Comparison of ENCODE assay signal across 18 cellular contexts in genomic region chr20:25282796-25283195, GRCh38. TPM values are rescaled to one million over a fixed set of nuclear protein-coding genes. Genes with fewer than 3 reads are reported as not detected.
DNase-seq lines count a peak whose midpoint lies in the region; ATAC-seq and TF ChIP-seq lines count a peak whose summit lies in the region.
"Had no signal": no experiment of that assay in that cellular context is flagged by ENCODE, and none has a peak within 500 bp of the region (broad histone marks: within the 10 kb centered on the region; RNA-seq: fewer than 3 reads in every experiment).

No MANE protein-coding gene starts in this region.

- H3K4me3 ChIP-seq in lower lobe of right lung = no peak overlapping the region
- H3K4me3 ChIP-seq in aorta (ENCODE audit: low read length in 2 of 2) = no peak overlapping the region
- H3K4me3 ChIP-seq in coronary artery = no peak overlapping the region
- H3K4me3 ChIP-seq in SJCRH30 = no peak overlapping the region
- H3K4me3 ChIP-seq: HAP-1, tibial nerve had no signal

- intact Hi-C loops in lower lobe of right lung (cut with DNase I) = no loop called here
- intact Hi-C loops in aorta (cut with DNase I) = no loop called here

- no peaks in the 10 kb centered on the region for H3K4me1 ChIP-seq in lower lobe of right lung
- no peaks in the 10 kb centered on the region for H3K4me1 ChIP-seq in aorta (ENCODE audit: control insufficient read depth in 1 of 2, insufficient read depth in 2 of 2, low read length in 2 of 2)
- peaks cover 16% of the 10 kb centered on the region for H3K4me1 ChIP-seq in SJCRH30
- H3K4me1 ChIP-seq: HAP-1, tibial nerve had no signal

- no peak for DNase-seq in stimulated activated naive CD8-positive, alpha-beta T cell treated with anti-CD3 and anti-CD28 coated beads, Interleukin-15, amount 100 ng/mL, for 72 hours
- no peak for DNase-seq in activated CD8-positive, alpha-beta T cell treated with anti-CD3 and anti-CD28 coated beads, Interleukin-2, amount 10 ng/mL, durations not matched to agents 7 days and 5 days
- DNase-seq in lower lobe of right lung = peak; percentile 40
- DNase-seq in aorta = peak; percentile 42 to 57
- no peak for DNase-seq in LoVo (ENCODE audit: low spot score)
- DNase-seq in coronary artery (ENCODE audit: low spot score) = no peak
- DNase-seq in SJCRH30 = no peak
- DNase-seq: activated CD4-positive, CD25-positive, alpha-beta regulatory T cell treated with anti-CD3 and anti-CD28 coated beads, Interleukin-2, amount 50 U/mL, for 72 hours; EL; immature natural killer cell; IMR-90; NCI-H1417 treated with DMSO at 0.1 percent for 48 hours; NCI-H226; stimulated activated CD4-positive, alpha-beta T cell treated with anti-CD3 and anti-CD28 coated beads, Interleukin-1b, Interleukin-23, amount 100 ng/mL, for 48 hours had no signal

- no peak overlapping the region for H3K4me3 Mint-ChIP-seq in stimulated activated naive CD8-positive, alpha-beta T cell treated with anti-CD3 and anti-CD28 coated beads, Interleukin-15, Interleukin-2, amounts not matched to agents 100 ng/mL and 50 ng/mL, for 24 hours
- no peak overlapping the region for H3K4me3 Mint-ChIP-seq in stimulated activated naive CD8-positive, alpha-beta T cell treated with anti-CD3 and anti-CD28 coated beads, Interleukin-15, amount 100 ng/mL, for 72 hours
- no peak overlapping the region for H3K4me3 Mint-ChIP-seq in activated CD8-positive, alpha-beta T cell treated with anti-CD3 and anti-CD28 coated beads, Interleukin-2, amount 10 ng/mL, durations not matched to agents 7 days and 5 days
- H3K4me3 Mint-ChIP-seq: brain, immature natural killer cell had no signal

- H3K27me3 ChIP-seq in lower lobe of right lung (ENCODE audit: low read depth) (no peaks in the 10 kb centered on the region), aorta (ENCODE audit: control insufficient read depth in 1 of 2, insufficient read depth in 2 of 2, low read length in 1 of 2) (no peaks in the 10 kb centered on the region), SJCRH30 (no peaks in the 10 kb centered on the region)
- H3K27me3 ChIP-seq: tibial nerve had no signal

- H3K9me3 Mint-ChIP-seq in stimulated activated naive CD8-positive, alpha-beta T cell treated with anti-CD3 and anti-CD28 coated beads, Interleukin-15, Interleukin-2, amounts not matched to agents 100 ng/mL and 50 ng/mL, for 24 hours = no peaks in the 10 kb centered on the region
- H3K9me3 Mint-ChIP-seq in stimulated activated naive CD8-positive, alpha-beta T cell treated with anti-CD3 and anti-CD28 coated beads, Interleukin-15, amount 100 ng/mL, for 72 hours = no peaks in the 10 kb centered on the region
- no peaks in the 10 kb centered on the region for H3K9me3 Mint-ChIP-seq in activated CD8-positive, alpha-beta T cell treated with anti-CD3 and anti-CD28 coated beads, Interleukin-2, amount 10 ng/mL, durations not matched to agents 7 days and 5 days (ENCODE audit: insufficient read depth)
- H3K9me3 Mint-ChIP-seq: brain, immature natural killer cell had no signal

- peaks cover 29% of the 10 kb centered on the region for H3K36me3 Mint-ChIP-seq in stimulated activated naive CD8-positive, alpha-beta T cell treated with anti-CD3 and anti-CD28 coated beads, Interleukin-15, Interleukin-2, amounts not matched to agents 100 ng/mL and 50 ng/mL, for 24 hours (ENCODE audit: low read depth)
- H3K36me3 Mint-ChIP-seq in activated CD8-positive, alpha-beta T cell treated with anti-CD3 and anti-CD28 coated beads, Interleukin-2, amount 10 ng/mL, durations not matched to agents 7 days and 5 days (ENCODE audit: low read depth) = peaks cover 20% of the 10 kb centered on the region

- ATAC-seq in stimulated activated naive CD8-positive, alpha-beta T cell treated with anti-CD3 and anti-CD28 coated beads, Interleukin-15, amount 100 ng/mL, for 72 hours = no peak
- ATAC-seq in activated CD8-positive, alpha-beta T cell treated with anti-CD3 and anti-CD28 coated beads, Interleukin-2, amount 10 ng/mL, durations not matched to agents 7 days and 5 days = no peak
- ATAC-seq in lower lobe of right lung (no peak), aorta (ENCODE audit: low FRiP score) (no peak)

- H3K36me3 ChIP-seq in lower lobe of right lung (peaks cover 100% of the 10 kb centered on the region), aorta (ENCODE audit: control insufficient read depth in 1 of 2, insufficient read depth in 2 of 2, low read length in 1 of 2) (peaks cover 0 to 29% of the 10 kb centered on the region in 2 donors), SJCRH30 (peaks cover 58% of the 10 kb centered on the region)

- TF ChIP-seq CTCF in lower lobe of right lung (IDR thresholded peaks at IDR 0.05) (no peak), coronary artery (IDR thresholded peaks at IDR 0.05) (no peak)

- CTCF ChIA-PET in activated CD8-positive, alpha-beta T cell treated with anti-CD3 and anti-CD28 coated beads, Interleukin-2, amount 10 ng/mL, durations not matched to agents 7 days and 5 days (lab: Charles Lee) = no interaction called here

- H3K27me3 Mint-ChIP-seq in stimulated activated naive CD8-positive, alpha-beta T cell treated with anti-CD3 and anti-CD28 coated beads, Interleukin-15, Interleukin-2, amounts not matched to agents 100 ng/mL and 50 ng/mL, for 24 hours = no peaks in the 10 kb centered on the region
- H3K27me3 Mint-ChIP-seq in stimulated activated naive CD8-positive, alpha-beta T cell treated with anti-CD3 and anti-CD28 coated beads, Interleukin-15, amount 100 ng/mL, for 72 hours = no peaks in the 10 kb centered on the region
- H3K27me3 Mint-ChIP-seq in activated CD8-positive, alpha-beta T cell treated with anti-CD3 and anti-CD28 coated beads, Interleukin-2, amount 10 ng/mL, durations not matched to agents 7 days and 5 days (ENCODE audit: low read depth) = no peaks in the 10 kb centered on the region
- H3K27me3 Mint-ChIP-seq: brain had no signal

- H3K9me3 ChIP-seq in lower lobe of right lung (no peaks in the 10 kb centered on the region), aorta (ENCODE audit: control insufficient read depth, low read length) (no peaks in the 10 kb centered on the region), SJCRH30 (replicated peaks) (no peaks in the 10 kb centered on the region)
- H3K9me3 ChIP-seq: HAP-1, tibial nerve had no signal

- H3K27ac ChIP-seq in lower lobe of right lung (no peak overlapping the region), aorta (ENCODE audit: low read depth in 1 of 2, low read length in 2 of 2) (no peak overlapping the region), coronary artery (no peak overlapping the region), SJCRH30 (no peak overlapping the region)
- H3K27ac ChIP-seq: tibial nerve had no signal

- POLR2A ChIA-PET in activated CD8-positive, alpha-beta T cell treated with anti-CD3 and anti-CD28 coated beads, Interleukin-2, amount 10 ng/mL, durations not matched to agents 7 days and 5 days (lab: Charles Lee) = no interaction called here

- peak overlapping the region; percentile 63 for H3K27ac Mint-ChIP-seq in stimulated activated naive CD8-positive, alpha-beta T cell treated with anti-CD3 and anti-CD28 coated beads, Interleukin-15, Interleukin-2, amounts not matched to agents 100 ng/mL and 50 ng/mL, for 24 hours
- H3K27ac Mint-ChIP-seq in stimulated activated naive CD8-positive, alpha-beta T cell treated with anti-CD3 and anti-CD28 coated beads, Interleukin-15, amount 100 ng/mL, for 72 hours = peak overlapping the region in 1 of 2 donors; percentile 48
- peak overlapping the region; percentile 67 for H3K27ac Mint-ChIP-seq in activated CD8-positive, alpha-beta T cell treated with anti-CD3 and anti-CD28 coated beads, Interleukin-2, amount 10 ng/mL, durations not matched to agents 7 days and 5 days

- WGBS in aorta, 2 donors = 85 to 91% methylated on average over 11 of the region's 11 CpGs

- H3K4me1 Mint-ChIP-seq in stimulated activated naive CD8-positive, alpha-beta T cell treated with anti-CD3 and anti-CD28 coated beads, Interleukin-15, Interleukin-2, amounts not matched to agents 100 ng/mL and 50 ng/mL, for 24 hours (ENCODE audit: low read depth) = no peaks in the 10 kb centered on the region
- H3K4me1 Mint-ChIP-seq in stimulated activated naive CD8-positive, alpha-beta T cell treated with anti-CD3 and anti-CD28 coated beads, Interleukin-15, amount 100 ng/mL, for 72 hours = no peaks in the 10 kb centered on the region
- H3K4me1 Mint-ChIP-seq in activated CD8-positive, alpha-beta T cell treated with anti-CD3 and anti-CD28 coated beads, Interleukin-2, amount 10 ng/mL, durations not matched to agents 7 days and 5 days (ENCODE audit: low read depth) = peaks cover 9% of the 10 kb centered on the region
- H3K4me1 Mint-ChIP-seq: brain, immature natural killer cell had no signal

RNA-seq across cellular contexts. Expression of gene PYGB, which starts 34.9 kb away (rescaled TPM):
- 10 to 100 TPM; 33.9 TPM for total RNA-seq in activated CD8-positive, alpha-beta T cell treated with anti-CD3 and anti-CD28 coated beads, Interleukin-2, amount 10 ng/mL, durations not matched to agents 7 days and 5 days
- total RNA-seq in lower lobe of right lung (57.5 TPM), aorta (10 to 100 TPM; 92.8 to 95.2 TPM)
- polyA plus RNA-seq in aorta = 100 to 1,000 TPM in 1 of 2 donors, 10 to 100 TPM in 1; 37.9 to 143 TPM
- 39.1 and 42.3 TPM in 2 replicates for total RNA-seq in SJCRH30 (2014; rRNA removed; shearing (Covaris generic))

Comparison
In these comparisons a context has a peak if more than half of its experiments do, and no peak if none do; other contexts are left out.
1. DNase-seq: peak in lower lobe of right lung (single experiment) and aorta (2 of 2); none in stimulated activated naive CD8-positive, alpha-beta T cell treated with anti-CD3 and anti-CD28 coated beads, Interleukin-15, amount 100 ng/mL, for 72 hours (0 of 2), activated CD8-positive, alpha-beta T cell treated with anti-CD3 and anti-CD28 coated beads, Interleukin-2, amount 10 ng/mL, durations not matched to agents 7 days and 5 days (single experiment), LoVo (single experiment), coronary artery (single experiment) and SJCRH30 (0 of 2).